ENCODE assay signal across 9 cellular contexts in genomic region chrX:131675596-131676194, GRCh38.
DNase-seq lines count a peak whose midpoint lies in the region; ATAC-seq and TF ChIP-seq lines count a peak whose summit lies in the region.
"Had no signal": no experiment of that assay in that cellular context is flagged by ENCODE, and none has a peak within 500 bp of the region (broad histone marks: within the 10 kb centered on the region; RNA-seq: fewer than 3 reads in every experiment).

No MANE protein-coding gene starts in this region.

- H3K4me3 ChIP-seq in GM12865 (ENCODE audit: low read depth, low read length) (no peak overlapping the region), HCT116 (replicated peaks in 1 of 2; ENCODE audit: low read depth in 1 of 2, low read length in 2 of 2) (no peak overlapping the region)
- H3K4me3 ChIP-seq: SK-N-MC had no signal

- no peaks in the 10 kb centered on the region for H4K20me1 ChIP-seq in HCT116 (ENCODE audit: insufficient read depth)

- no peak overlapping the region for H2AFZ ChIP-seq in HCT116 (ENCODE audit: low read depth, low read length, poor library complexity, severe bottlenecking)

- ATAC-seq in HCT116 (peak; percentile 79), HG03095 (IDR thresholded peaks at IDR 0.05; ENCODE audit: unreplicated experiment) (no peak), GM21737 (IDR thresholded peaks at IDR 0.05; ENCODE audit: unreplicated experiment) (no peak)

- no peaks in the 10 kb centered on the region for H3K36me3 Mint-ChIP-seq in activated T-cell treated with anti-CD3 and anti-CD28 coated beads, Interleukin-2, amount 50 U/mL, for 24 hours (ENCODE audit: low read depth)
- H3K36me3 Mint-ChIP-seq in activated naive CD4-positive, alpha-beta T cell treated with anti-CD3 and anti-CD28 coated beads for 36 hours (ENCODE audit: low read depth), result no peaks in the 10 kb centered on the region

- TF ChIP-seq CTCF in GM12865 (IDR thresholded peaks at IDR 0.05; ENCODE audit: insufficient read depth, low read depth, low read length, missing control alignments) (peak; percentile 22), HCT116 (IDR thresholded peaks at IDR 0.05 in 2 of 3, conservative IDR thresholded peaks at IDR 0.05 in 1 of 3; ENCODE audit: borderline replicate concordance in 1 of 3, insufficient read depth in 1 of 3, low read depth in 2 of 3, low read length in 2 of 3) (peak; percentile 36 to 63 (median 58); a peak in 5 of 6 replicates)

- no peaks in the 10 kb centered on the region for H3K27me3 ChIP-seq in HCT116 (ENCODE audit: insufficient read depth, low read length)

- H3K27ac Mint-ChIP-seq in activated T-cell treated with anti-CD3 and anti-CD28 coated beads, Interleukin-2, amount 50 U/mL, for 24 hours, result no peak overlapping the region
- no peak overlapping the region for H3K27ac Mint-ChIP-seq in activated naive CD4-positive, alpha-beta T cell treated with anti-CD3 and anti-CD28 coated beads for 36 hours

- RAD21 ChIA-PET in HCT116 (lab: Charles Lee; ENCODE audit: low non-redundant PET in 1 of 2, low total read pairs in 2 of 2, uncharacterized antibody in 2 of 2, unreplicated experiment in 2 of 2), result no interaction called here

- H3K9me3 ChIP-seq in HCT116 (ENCODE audit: control insufficient read depth in 1 of 2, insufficient read depth in 1 of 2, low read depth in 1 of 2, low read length in 2 of 2), result no peaks in the 10 kb centered on the region

- peak; percentile 3 for DNase-seq in GM12865 (ENCODE audit: low read depth)
- peak; percentile 7 for DNase-seq in HCT116 (ENCODE audit: low read depth, low spot score)
- peak; percentile 38 for DNase-seq in RPMI8226
- DNase-seq in iPS-NIHi7 (ENCODE audit: extremely low spot score), result peak; percentile 79
- DNase-seq in activated T-cell treated with anti-CD3 and anti-CD28 coated beads, Interleukin-2, amount 50 U/mL, for 24 hours, result no peak
- DNase-seq in activated naive CD4-positive, alpha-beta T cell treated with anti-CD3 and anti-CD28 coated beads for 36 hours, result no peak

- no peaks in the 10 kb centered on the region for H3K79me2 ChIP-seq in HCT116 (ENCODE audit: insufficient read depth, low read length)

- no peaks in the 10 kb centered on the region for H3K4me1 ChIP-seq in HCT116 (ENCODE audit: control insufficient read depth in 1 of 2, insufficient read depth in 2 of 2, low read length in 2 of 2)

- POLR2A ChIA-PET in HCT116 (lab: Charles Lee), result no interaction called here

- no peak for TF ChIP-seq POLR2A in HCT116 (IDR thresholded peaks at IDR 0.05; ENCODE audit: borderline replicate concordance, extremely low read depth, insufficient read depth, insufficient read length)

- no TSS peak for BruUV-seq in HCT116 (replicated peaks; lab: Mats Ljungman, UMichigan)

- TF ChIP-seq RAD21 in HCT116 (IDR thresholded peaks at IDR 0.05; ENCODE audit: low read depth), result peak; percentile 55

- no peak overlapping the region for H3K4me2 ChIP-seq in HCT116 (ENCODE audit: low read length)

- H3K4me1 Mint-ChIP-seq in activated T-cell treated with anti-CD3 and anti-CD28 coated beads, Interleukin-2, amount 50 U/mL, for 24 hours (ENCODE audit: low read depth), result no peaks in the 10 kb centered on the region
- H3K4me1 Mint-ChIP-seq in activated naive CD4-positive, alpha-beta T cell treated with anti-CD3 and anti-CD28 coated beads for 36 hours (ENCODE audit: low read depth), result no peaks in the 10 kb centered on the region

- no peaks in the 10 kb centered on the region for H3K9me2 ChIP-seq in HCT116 (ENCODE audit: insufficient read depth)

- no peak overlapping the region for H3K9ac ChIP-seq in HCT116 (ENCODE audit: low read length)

- intact Hi-C loops in HCT116 (cut with micrococcal nuclease), result loop anchor here (10.0 kb wide), 1 partner anchor 611 kb away; no protein-coding TSS in a partner anchor
- intact Hi-C loops in activated naive CD4-positive, alpha-beta T cell treated with anti-CD3 and anti-CD28 coated beads for 36 hours (cut with micrococcal nuclease), result loop anchor here (5.0 to 10.0 kb wide), 3 partner anchors 43 to 683 kb away; no protein-coding TSS in a partner anchor

- no peaks in the 10 kb centered on the region for H3K36me3 ChIP-seq in HCT116 (ENCODE audit: control insufficient read depth in 1 of 2, insufficient read depth in 2 of 2, low read length in 2 of 2)

- H3K4me3 Mint-ChIP-seq in activated T-cell treated with anti-CD3 and anti-CD28 coated beads, Interleukin-2, amount 50 U/mL, for 24 hours, result no peak overlapping the region
- H3K4me3 Mint-ChIP-seq in activated naive CD4-positive, alpha-beta T cell treated with anti-CD3 and anti-CD28 coated beads for 36 hours, result no peak overlapping the region

- H3K27me3 Mint-ChIP-seq in activated T-cell treated with anti-CD3 and anti-CD28 coated beads, Interleukin-2, amount 50 U/mL, for 24 hours, result peaks cover 13% of the 10 kb centered on the region
- no peaks in the 10 kb centered on the region for H3K27me3 Mint-ChIP-seq in activated naive CD4-positive, alpha-beta T cell treated with anti-CD3 and anti-CD28 coated beads for 36 hours (ENCODE audit: low read depth)

- CTCF ChIA-PET in HCT116 (lab: Charles Lee), result interaction anchor here (0.7 to 1.8 kb wide), 8 partner anchors 14 to 759 kb away, joined by 3 to 11 read pairs (median 5); no protein-coding TSS in a partner anchor
- CTCF ChIA-PET in activated naive CD4-positive, alpha-beta T cell treated with anti-CD3 and anti-CD28 coated beads for 36 hours (lab: Charles Lee), result interaction anchor here (0.6 to 1.3 kb wide), 2 partner anchors 413 to 484 kb away, joined by 3 read pairs; no protein-coding TSS in a partner anchor

- H3K27ac ChIP-seq in HCT116 (ENCODE audit: low read depth, low read length), result no peak overlapping the region
- H3K27ac ChIP-seq: SK-N-MC had no signal

- no peaks in the 10 kb centered on the region for H3K9me3 Mint-ChIP-seq in activated T-cell treated with anti-CD3 and anti-CD28 coated beads, Interleukin-2, amount 50 U/mL, for 24 hours
- no peaks in the 10 kb centered on the region for H3K9me3 Mint-ChIP-seq in activated naive CD4-positive, alpha-beta T cell treated with anti-CD3 and anti-CD28 coated beads for 36 hours

TF ChIP-seq in HCT116, 20 proteins besides CTCF, POLR2A, EP300 and RAD21:
- TF ChIP-seq, protein P1, sequence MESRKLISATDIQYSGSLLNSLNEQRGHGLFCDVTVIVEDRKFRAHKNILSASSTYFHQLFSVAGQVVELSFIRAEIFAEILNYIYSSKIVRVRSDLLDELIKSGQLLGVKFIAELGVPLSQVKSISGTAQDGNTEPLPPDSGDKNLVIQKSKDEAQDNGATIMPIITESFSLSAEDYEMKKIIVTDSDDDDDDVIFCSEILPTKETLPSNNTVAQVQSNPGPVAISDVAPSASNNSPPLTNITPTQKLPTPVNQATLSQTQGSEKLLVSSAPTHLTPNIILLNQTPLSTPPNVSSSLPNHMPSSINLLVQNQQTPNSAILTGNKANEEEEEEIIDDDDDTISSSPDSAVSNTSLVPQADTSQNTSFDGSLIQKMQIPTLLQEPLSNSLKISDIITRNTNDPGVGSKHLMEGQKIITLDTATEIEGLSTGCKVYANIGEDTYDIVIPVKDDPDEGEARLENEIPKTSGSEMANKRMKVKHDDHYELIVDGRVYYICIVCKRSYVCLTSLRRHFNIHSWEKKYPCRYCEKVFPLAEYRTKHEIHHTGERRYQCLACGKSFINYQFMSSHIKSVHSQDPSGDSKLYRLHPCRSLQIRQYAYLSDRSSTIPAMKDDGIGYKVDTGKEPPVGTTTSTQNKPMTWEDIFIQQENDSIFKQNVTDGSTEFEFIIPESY (IDR thresholded peaks at IDR 0.05; ENCODE audit: extremely low read depth, insufficient replicate concordance, low read length), result no peak
- no peak for TF ChIP-seq FOSL1 (IDR thresholded peaks at IDR 0.05; ENCODE audit: low read depth)
- no peak for TF ChIP-seq CBX3 (IDR thresholded peaks at IDR 0.05; ENCODE audit: low read depth)
- no peak for TF ChIP-seq EZH2phosphoT487 (IDR thresholded peaks at IDR 0.05; ENCODE audit: borderline replicate concordance)
- no peak for TF ChIP-seq CEBPB (IDR thresholded peaks at IDR 0.05; ENCODE audit: low read depth)
- TF ChIP-seq EZH2 (IDR thresholded peaks at IDR 0.05), result no peak

Comparison
In these comparisons a context has a peak if more than half of its experiments do, and no peak if none do; other contexts are left out.
1. DNase-seq: peak in GM12865 (single experiment), HCT116 (single experiment), RPMI8226 (single experiment) and iPS-NIHi7 (single experiment); none in activated T-cell treated with anti-CD3 and anti-CD28 coated beads, Interleukin-2, amount 50 U/mL, for 24 hours (single experiment) and activated naive CD4-positive, alpha-beta T cell treated with anti-CD3 and anti-CD28 coated beads for 36 hours (single experiment).